In genomic region chr5:90554358-90555006, GRCh38 we compare ENCODE assay signal across 26 cellular contexts. TPM values are rescaled to one million over a fixed set of nuclear protein-coding genes. Genes with fewer than 3 reads are reported as not detected.
"Had no signal": no experiment of that assay in that cellular context is flagged by ENCODE, and none has a peak within 500 bp of the region (broad histone marks: within the 10 kb centered on the region; RNA-seq: fewer than 3 reads in every experiment).

No MANE protein-coding gene starts in this region.

- H2AFZ ChIP-seq: hepatocyte had no signal

- H3K4me2 ChIP-seq: hepatocyte had no signal

- H3K9me3 ChIP-seq: gastroesophageal sphincter, right atrium auricular region, testis had no signal

- H3K27me3 ChIP-seq: testis had no signal

- H3K36me3 Mint-ChIP-seq: activated naive CD4-positive, alpha-beta T cell treated with anti-CD3 and anti-CD28 coated beads, Interleukin-2, amount 50 U/mL, for 24 hours; naive thymus-derived CD4-positive, alpha-beta T cell had no signal

- H3K27ac Mint-ChIP-seq: activated naive CD4-positive, alpha-beta T cell treated with anti-CD3 and anti-CD28 coated beads, Interleukin-2, amount 50 U/mL, for 24 hours; activated naive CD8-positive, alpha-beta T cell treated with anti-CD3 and anti-CD28 coated beads, Interleukin-2, amount 50 U/mL, for 24 hours; activated T-helper 17 cell treated with anti-CD3 and anti-CD28 coated beads, Interleukin-2, amount 50 U/mL, for 72 hours; effector memory CD8-positive, alpha-beta T cell; naive thymus-derived CD4-positive, alpha-beta T cell had no signal

- DNase-seq: activated CD4-positive, alpha-beta T cell treated with anti-CD3 and anti-CD28 coated beads for 48 hours; activated CD4-positive, alpha-beta T cell treated with anti-CD3 and anti-CD28 coated beads, Interleukin-2, amount 50 U/mL, for 48 hours; activated CD8-positive, alpha-beta memory T cell treated with anti-CD3 and anti-CD28 coated beads, Interleukin-2, amount 50 U/mL, for 4 hours; activated gamma-delta T cell treated with Interleukin-2 at 50 U/mL for 16 hours; activated naive CD8-positive, alpha-beta T cell treated with anti-CD3 and anti-CD28 coated beads, Interleukin-2, amount 50 U/mL, for 24 hours; activated T-cell treated with anti-CD3 and anti-CD28 coated beads, Interleukin-2, amount 50 U/mL, for 4 hours; amygdala; caudate nucleus; cortex of kidney; effector memory CD8-positive, alpha-beta T cell; midbrain; naive thymus-derived CD4-positive, alpha-beta T cell; stimulated activated naive CD8-positive, alpha-beta T cell treated with anti-CD3 and anti-CD28 coated beads, Interleukin-15, Interleukin-2, amounts not matched to agents 100 U/mL and 50 U/mL, for 24 hours; T-helper 9 cell; testis; trophoblast cell had no signal

- H3K9me3 Mint-ChIP-seq: activated naive CD4-positive, alpha-beta T cell treated with anti-CD3 and anti-CD28 coated beads, Interleukin-2, amount 50 U/mL, for 24 hours; activated naive CD8-positive, alpha-beta T cell treated with anti-CD3 and anti-CD28 coated beads, Interleukin-2, amount 50 U/mL, for 24 hours; activated T-cell treated with anti-CD3 and anti-CD28 coated beads, Interleukin-2, amount 50 U/mL, for 4 hours; activated T-helper 17 cell treated with anti-CD3 and anti-CD28 coated beads, Interleukin-2, amount 50 U/mL, for 72 hours; effector memory CD8-positive, alpha-beta T cell; naive thymus-derived CD4-positive, alpha-beta T cell had no signal

- FAIRE-seq: endothelial cell of umbilical vein, TTC549, urothelium cell line had no signal

- ATAC-seq: activated CD4-positive, CD25-positive, alpha-beta regulatory T cell treated with anti-CD3 and anti-CD28 coated beads, Interleukin-2, amount 50 U/mL, for 24 hours; activated naive CD8-positive, alpha-beta T cell treated with anti-CD3 and anti-CD28 coated beads, Interleukin-2, amount 50 U/mL, for 24 hours; activated T-cell treated with anti-CD3 and anti-CD28 coated beads, Interleukin-2, amount 50 U/mL, for 4 hours; activated T-helper 17 cell treated with anti-CD3 and anti-CD28 coated beads, Interleukin-2, amount 50 U/mL, for 72 hours; effector memory CD8-positive, alpha-beta T cell; gastroesophageal sphincter; naive thymus-derived CD4-positive, alpha-beta T cell; stimulated activated naive CD8-positive, alpha-beta T cell treated with anti-CD3 and anti-CD28 coated beads, Interleukin-15, Interleukin-2, amounts not matched to agents 100 U/mL and 50 U/mL, for 24 hours had no signal

- H3K27ac ChIP-seq: gastroesophageal sphincter, hepatocyte, right atrium auricular region, testis, VCaP had no signal

- H3K4me3 Mint-ChIP-seq: activated naive CD4-positive, alpha-beta T cell treated with anti-CD3 and anti-CD28 coated beads, Interleukin-2, amount 50 U/mL, for 24 hours; activated naive CD8-positive, alpha-beta T cell treated with anti-CD3 and anti-CD28 coated beads, Interleukin-2, amount 50 U/mL, for 24 hours; activated T-cell treated with anti-CD3 and anti-CD28 coated beads, Interleukin-2, amount 50 U/mL, for 4 hours; activated T-helper 17 cell treated with anti-CD3 and anti-CD28 coated beads, Interleukin-2, amount 50 U/mL, for 72 hours; effector memory CD8-positive, alpha-beta T cell; naive thymus-derived CD4-positive, alpha-beta T cell had no signal

- H3K79me2 ChIP-seq: hepatocyte had no signal

RNA-seq across cellular contexts. Expression of gene ADGRV1, which starts 4.1 kb away (rescaled TPM):
- polyA plus RNA-seq: naive thymus-derived CD4-positive, alpha-beta T cell had no signal
